ENCODE assay signal across 9 cellular contexts in the genomic region with DNA sequence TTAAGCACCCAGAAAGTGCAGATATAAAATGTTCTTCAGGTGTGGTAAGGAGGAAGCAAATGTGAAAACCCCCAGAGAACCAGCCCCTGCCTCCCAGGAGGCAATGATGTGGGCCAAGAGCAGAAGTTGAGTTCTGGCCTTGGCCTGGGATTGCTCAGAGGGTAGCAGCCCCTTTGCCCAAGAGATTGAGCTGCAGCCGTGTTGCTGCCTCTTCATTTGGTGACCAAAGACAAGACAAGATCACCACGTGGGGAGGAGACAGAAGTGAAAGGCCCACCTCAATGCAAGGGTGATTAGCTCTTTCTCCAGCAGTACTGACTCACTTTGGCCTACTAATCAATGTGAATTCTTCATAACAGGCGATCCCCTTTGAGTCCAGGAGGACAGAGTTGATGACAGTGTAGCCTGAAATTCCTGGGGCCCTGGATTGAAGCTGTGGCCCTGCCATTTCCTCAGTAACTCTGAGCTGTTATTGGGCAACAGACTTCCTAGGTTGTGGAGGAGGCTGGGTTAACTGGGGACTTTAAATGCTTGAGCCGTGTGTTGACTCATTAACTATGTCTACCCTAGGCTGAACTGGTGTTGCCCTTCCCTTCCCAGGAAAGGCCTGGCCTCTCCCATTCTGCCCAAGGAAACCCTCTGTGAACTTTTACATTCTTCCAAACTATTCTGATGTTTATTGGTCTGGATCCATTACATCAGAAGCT.
DNase-seq lines count a peak whose midpoint lies in the region; ATAC-seq, FAIRE-seq and TF ChIP-seq lines count a peak whose summit lies in the region.
"Had no signal": no experiment of that assay in that cellular context is flagged by ENCODE, and none has a peak within 500 bp of the region (broad histone marks: within the 10 kb centered on the region; RNA-seq: fewer than 3 reads in every experiment).

No MANE protein-coding gene starts in this region.

- no peak overlapping the region for H3K4me3 Mint-ChIP-seq in stimulated activated naive CD8-positive, alpha-beta T cell treated with anti-CD3 and anti-CD28 coated beads, Interleukin-15, amount 100 ng/mL, for 72 hours

- TF ChIP-seq CTCF in ascending aorta (IDR thresholded peaks at IDR 0.05) (no peak), uterus (IDR thresholded peaks at IDR 0.05) (no peak)

- H3K4me1 ChIP-seq in ascending aorta (peaks cover 8 to 11% of the 10 kb centered on the region in 2 donors), uterus (no peaks in the 10 kb centered on the region)

- H3K4me1 Mint-ChIP-seq in stimulated activated naive CD8-positive, alpha-beta T cell treated with anti-CD3 and anti-CD28 coated beads, Interleukin-15, amount 100 ng/mL, for 72 hours: peaks cover 77% of the 10 kb centered on the region

- FAIRE-seq in HTR-8/SVneo (lab: Jason Lieb, UNC): no peak

- TF ChIP-seq POLR2A in uterus (IDR thresholded peaks at IDR 0.05): no peak

- peak; percentile 30 for ATAC-seq in stimulated activated naive CD8-positive, alpha-beta T cell treated with anti-CD3 and anti-CD28 coated beads, Interleukin-15, Interleukin-2, amounts not matched to agents 100 U/mL and 50 U/mL, for 24 hours
- ATAC-seq in stimulated activated naive CD8-positive, alpha-beta T cell treated with anti-CD3 and anti-CD28 coated beads, Interleukin-15, amount 100 ng/mL, for 72 hours: no peak

- H3K27me3 ChIP-seq in ascending aorta (no peaks in the 10 kb centered on the region), uterus (no peaks in the 10 kb centered on the region)

- H3K9me3 ChIP-seq in ascending aorta: no peaks in the 10 kb centered on the region
- no peaks in the 10 kb centered on the region for H3K9me3 ChIP-seq in uterus

- H3K9me3 Mint-ChIP-seq in stimulated activated naive CD8-positive, alpha-beta T cell treated with anti-CD3 and anti-CD28 coated beads, Interleukin-15, amount 100 ng/mL, for 72 hours: no peaks in the 10 kb centered on the region

- H3K36me3 ChIP-seq in ascending aorta (no peaks in the 10 kb centered on the region), uterus (no peaks in the 10 kb centered on the region)

- DNase-seq in stimulated activated naive CD8-positive, alpha-beta T cell treated with anti-CD3 and anti-CD28 coated beads, Interleukin-15, Interleukin-2, amounts not matched to agents 100 U/mL and 50 U/mL, for 24 hours: no peak
- no peak for DNase-seq in stimulated activated naive CD8-positive, alpha-beta T cell treated with anti-CD3 and anti-CD28 coated beads, Interleukin-15, amount 100 ng/mL, for 72 hours
- DNase-seq in NAMALWA (ENCODE audit: low spot score) (peak; percentile 76), germinal center (ENCODE audit: low spot score) (peak; percentile 79), ascending aorta (ENCODE audit: low spot score in 2 of 2) (no peak), HTR-8/SVneo (ENCODE audit: insufficient read length, low spot score) (no peak), uterus (no peak)
- no peak for DNase-seq in activated CD4-positive, alpha-beta T cell treated with anti-CD3 and anti-CD28 coated beads, Interleukin-2, amount 50 U/mL, for 4 hours
- DNase-seq: foreskin melanocyte had no signal

- H3K4me3 ChIP-seq in ascending aorta (no peak overlapping the region), uterus (no peak overlapping the region)

- H3K27ac ChIP-seq in ascending aorta (no peak overlapping the region), uterus (no peak overlapping the region)

- no peak overlapping the region for H3K27ac Mint-ChIP-seq in stimulated activated naive CD8-positive, alpha-beta T cell treated with anti-CD3 and anti-CD28 coated beads, Interleukin-15, amount 100 ng/mL, for 72 hours

- intact Hi-C loops in ascending aorta (cut with DNase I): no loop called here
- intact Hi-C loops in uterus (cut with DNase I; ENCODE audit: low total_unique reads): no loop called here

- no peaks in the 10 kb centered on the region for H3K27me3 Mint-ChIP-seq in stimulated activated naive CD8-positive, alpha-beta T cell treated with anti-CD3 and anti-CD28 coated beads, Interleukin-15, amount 100 ng/mL, for 72 hours

Comparison
In these comparisons a context has a peak if more than half of its experiments do, and no peak if none do; other contexts are left out.
1. DNase-seq: peak in NAMALWA (single experiment) and germinal center (single experiment); none in stimulated activated naive CD8-positive, alpha-beta T cell treated with anti-CD3 and anti-CD28 coated beads, Interleukin-15, Interleukin-2, amounts not matched to agents 100 U/mL and 50 U/mL, for 24 hours (single experiment), stimulated activated naive CD8-positive, alpha-beta T cell treated with anti-CD3 and anti-CD28 coated beads, Interleukin-15, amount 100 ng/mL, for 72 hours (0 of 2), ascending aorta (0 of 2), HTR-8/SVneo (single experiment), activated CD4-positive, alpha-beta T cell treated with anti-CD3 and anti-CD28 coated beads, Interleukin-2, amount 50 U/mL, for 4 hours (0 of 2) and uterus (0 of 2).